Comparison of ENCODE assay signal across 8 cellular contexts in genomic region chr3:37862219-37862711, GRCh38. TPM values are rescaled to one million over a fixed set of nuclear protein-coding genes. Genes with fewer than 3 reads are reported as not detected.
DNase-seq lines count a peak whose midpoint lies in the region; TF ChIP-seq lines count a peak whose summit lies in the region.

No MANE protein-coding gene starts in this region.

- TF ChIP-seq CTCF in glutamatergic neuron (IDR thresholded peaks at IDR 0.05; ENCODE audit: partially characterized antibody, unreplicated experiment) (no peak), osteocyte (IDR thresholded peaks at IDR 0.05) (no peak)

- H3K27ac ChIP-seq in BLaER1 treated with 17β-estradiol and CSF1 and Interleukin-3, amounts not matched to agents 10 nM and 100 nM, result peak overlapping the region in 7 of 11 experiments; percentile 32 to 58 (median 50); a peak in 7 of 22 replicates
- peak overlapping the region; percentile 34 for H3K27ac ChIP-seq in KOPT-K1 (ENCODE audit: low read depth, low read length, poor library complexity, severe bottlenecking)

- H3K4me1 ChIP-seq in BLaER1 treated with 17β-estradiol and CSF1 and Interleukin-3, amounts not matched to agents 10 nM and 100 nM, result peaks cover 14 to 45% (median 37%) of the 10 kb centered on the region in 10 experiments; a peak in 19 of 20 replicates

- H3K36me3 Mint-ChIP-seq in glutamatergic neuron (ENCODE audit: unreplicated experiment) (no peaks in the 10 kb centered on the region), osteocyte (ENCODE audit: unreplicated experiment) (peaks cover 2% of the 10 kb centered on the region)

- peaks cover 10% of the 10 kb centered on the region for H3K9me3 Mint-ChIP-seq in glutamatergic neuron (ENCODE audit: unreplicated experiment)
- no peaks in the 10 kb centered on the region for H3K9me3 Mint-ChIP-seq in osteocyte (ENCODE audit: unreplicated experiment)

- peaks cover 0 to 26% (median 13%) of the 10 kb centered on the region in 11 experiments; a peak in 14 of 22 replicates for H4K20me1 ChIP-seq in BLaER1 treated with 17β-estradiol and CSF1 and Interleukin-3, amounts not matched to agents 10 nM and 100 nM

- peak overlapping the region; percentile 63 to 81 (median 70) for H3K4me3 ChIP-seq in BLaER1 treated with 17β-estradiol and CSF1 and Interleukin-3, amounts not matched to agents 10 nM and 100 nM

- H3K27me3 Mint-ChIP-seq in glutamatergic neuron (ENCODE audit: unreplicated experiment), result peaks cover 19% of the 10 kb centered on the region
- no peaks in the 10 kb centered on the region for H3K27me3 Mint-ChIP-seq in osteocyte (ENCODE audit: unreplicated experiment)

- H3K4me2 ChIP-seq in BLaER1 treated with 17β-estradiol and CSF1 and Interleukin-3, amounts not matched to agents 10 nM and 100 nM, result peak overlapping the region; percentile 81 to 95 (median 90)

- H3K4me1 Mint-ChIP-seq in glutamatergic neuron (ENCODE audit: low read depth, unreplicated experiment) (no peaks in the 10 kb centered on the region), osteocyte (ENCODE audit: unreplicated experiment) (peaks cover 48% of the 10 kb centered on the region)

- no peaks in the 10 kb centered on the region for H3K36me3 ChIP-seq in BLaER1 treated with 17β-estradiol and CSF1 and Interleukin-3, amounts not matched to agents 10 nM and 100 nM
- no peaks in the 10 kb centered on the region for H3K36me3 ChIP-seq in KOPT-K1 (ENCODE audit: insufficient read depth, low read length)

- H3K27ac Mint-ChIP-seq in glutamatergic neuron (ENCODE audit: unreplicated experiment) (no peak overlapping the region), osteocyte (ENCODE audit: unreplicated experiment) (peak overlapping the region; percentile 87)

- H3K27me3 ChIP-seq in BLaER1 treated with 17β-estradiol and CSF1 and Interleukin-3, amounts not matched to agents 10 nM and 100 nM, result peaks cover 4 to 37% (median 25%) of the 10 kb centered on the region in 11 experiments; a peak in 18 of 22 replicates

- peak overlapping the region; percentile 60 for H3K4me3 Mint-ChIP-seq in glutamatergic neuron (ENCODE audit: unreplicated experiment)
- H3K4me3 Mint-ChIP-seq in osteocyte (ENCODE audit: unreplicated experiment), result peak overlapping the region; percentile 98

- peak; percentile 15 for DNase-seq in activated T-helper 9 cell treated with anti-CD3 and anti-CD28 coated beads, Interleukin-2, amount 50 U/mL, for 16 hours (ENCODE audit: low read depth)
- peak; percentile 45 for DNase-seq in glutamatergic neuron
- DNase-seq in osteocyte (ENCODE audit: extremely low spot score, unreplicated experiment), result no peak
- no peak for DNase-seq in activated gamma-delta T cell (lab: John Stamatoyannopoulos, UW)
- no peak for DNase-seq in NCI-H510A treated with DMSO at 0.1 percent for 48 hours (lab: John Stamatoyannopoulos, UW)
- DNase-seq in DMS79 (lab: John Stamatoyannopoulos, UW), result no peak

- H3K9ac ChIP-seq in BLaER1 treated with 17β-estradiol and CSF1 and Interleukin-3, amounts not matched to agents 10 nM and 100 nM, result peak overlapping the region; percentile 58 to 77 (median 72)

- H3K9me3 ChIP-seq in BLaER1 treated with 17β-estradiol and CSF1 and Interleukin-3, amounts not matched to agents 10 nM and 100 nM (replicated peaks in 1 of 11), result peaks cover 0 to 2% (median 0%) of the 10 kb centered on the region in 11 experiments; a peak in 2 of 22 replicates
- H3K9me3 ChIP-seq in KOPT-K1 (ENCODE audit: insufficient read depth, low read length, poor library complexity, severe bottlenecking), result no peaks in the 10 kb centered on the region

RNA-seq across cellular contexts. Expression of gene CTDSPL, which starts 0.6 kb away (rescaled TPM):
- total RNA-seq in glutamatergic neuron (ENCODE audit: unreplicated experiment), result 6.6 TPM
- total RNA-seq in osteocyte, result 71.6 and 77.6 TPM in 2 replicates

Comparison
In these comparisons a context has a peak if more than half of its experiments do, and no peak if none do; other contexts are left out.
1. DNase-seq: peak in activated T-helper 9 cell treated with anti-CD3 and anti-CD28 coated beads, Interleukin-2, amount 50 U/mL, for 16 hours (single experiment) and glutamatergic neuron (single experiment); none in osteocyte (single experiment), activated gamma-delta T cell (single experiment), NCI-H510A treated with DMSO at 0.1 percent for 48 hours (single experiment) and DMS79 (single experiment).